17 cellular contexts compared by ENCODE assay signal in genomic region chr3:136279092-136279491, GRCh38. TPM values are rescaled to one million over a fixed set of nuclear protein-coding genes. Genes with fewer than 3 reads are reported as not detected.
DNase-seq lines count a peak whose midpoint lies in the region; ATAC-seq and TF ChIP-seq lines count a peak whose summit lies in the region.
"Had no signal": no experiment of that assay in that cellular context is flagged by ENCODE, and none has a peak within 500 bp of the region (broad histone marks: within the 10 kb centered on the region; RNA-seq: fewer than 3 reads in every experiment).

No MANE protein-coding gene starts in this region.

- H3K4me3 ChIP-seq in adipocyte (ENCODE audit: low read length) (peak overlapping the region; percentile 12), endodermal cell (ENCODE audit: low read length) (peak overlapping the region; percentile 42)
- H3K4me3 ChIP-seq: BLaER1 treated with 17β-estradiol and CSF1 and Interleukin-3, amounts not matched to agents 10 nM and 100 nM had no signal

- H3K9me3 ChIP-seq in adipocyte (ENCODE audit: control insufficient read depth, low read length), result peaks cover 33% of the 10 kb centered on the region
- H3K9me3 ChIP-seq in endodermal cell (ENCODE audit: control insufficient read depth, low read length), result peaks cover 37% of the 10 kb centered on the region

- H3K36me3 ChIP-seq in adipocyte (ENCODE audit: control insufficient read depth, insufficient read depth, low read length, severe bottlenecking) (peaks cover 41% of the 10 kb centered on the region), endodermal cell (ENCODE audit: control insufficient read depth, insufficient read depth, low read length) (peaks cover 21% of the 10 kb centered on the region)

- H3K36me3 Mint-ChIP-seq in activated naive CD8-positive, alpha-beta T cell, result peaks cover 45% of the 10 kb centered on the region
- H3K36me3 Mint-ChIP-seq in activated naive CD8-positive, alpha-beta T cell treated with anti-CD3 and anti-CD28 coated beads for 36 hours, result peaks cover 65% of the 10 kb centered on the region
- peaks cover 46% of the 10 kb centered on the region for H3K36me3 Mint-ChIP-seq in endodermal cell (ENCODE audit: low read depth)

- peaks cover 17% of the 10 kb centered on the region for H3K9me3 Mint-ChIP-seq in activated naive CD8-positive, alpha-beta T cell (ENCODE audit: low read depth)
- peaks cover 18% of the 10 kb centered on the region for H3K9me3 Mint-ChIP-seq in activated naive CD8-positive, alpha-beta T cell treated with anti-CD3 and anti-CD28 coated beads for 36 hours
- peaks cover 37% of the 10 kb centered on the region for H3K9me3 Mint-ChIP-seq in endodermal cell

- peak overlapping the region; percentile 23 for H3K27ac Mint-ChIP-seq in activated naive CD8-positive, alpha-beta T cell
- H3K27ac Mint-ChIP-seq in activated naive CD8-positive, alpha-beta T cell treated with anti-CD3 and anti-CD28 coated beads for 36 hours, result no peak overlapping the region
- no peak overlapping the region for H3K27ac Mint-ChIP-seq in endodermal cell
- H3K27ac Mint-ChIP-seq: B cell; CD4-positive, alpha-beta T cell had no signal

- no peak overlapping the region for H3K27ac ChIP-seq in endodermal cell (ENCODE audit: low read depth, low read length)
- H3K27ac ChIP-seq: BLaER1 treated with 17β-estradiol and CSF1 and Interleukin-3, amounts not matched to agents 10 nM and 100 nM; C4-2B had no signal

- DNase-seq in activated naive CD8-positive, alpha-beta T cell treated with anti-CD3 and anti-CD28 coated beads for 36 hours, result no peak
- DNase-seq in adipocyte (ENCODE audit: low read depth) (no peak), endodermal cell (no peak), iPS-NIHi11 (ENCODE audit: low spot score) (no peak)
- DNase-seq: 8988T; AML-193; Caco-2; Calu3; CD4-positive, alpha-beta T cell; CD8-positive, alpha-beta T cell; DMS79 treated with DMSO at 0.1 percent for 48 hours; GF-D8 had no signal

- H3K27me3 Mint-ChIP-seq in activated naive CD8-positive, alpha-beta T cell, result no peaks in the 10 kb centered on the region
- no peaks in the 10 kb centered on the region for H3K27me3 Mint-ChIP-seq in activated naive CD8-positive, alpha-beta T cell treated with anti-CD3 and anti-CD28 coated beads for 36 hours
- H3K27me3 Mint-ChIP-seq in endodermal cell (ENCODE audit: insufficient read depth), result no peaks in the 10 kb centered on the region
- H3K27me3 Mint-ChIP-seq: B cell; CD4-positive, alpha-beta T cell had no signal

- H3K27me3 ChIP-seq in adipocyte (replicated peaks; ENCODE audit: control insufficient read depth, insufficient read depth, low read length) (no peaks in the 10 kb centered on the region), endodermal cell (ENCODE audit: control insufficient read depth, insufficient read depth, low read length, poor library complexity, severe bottlenecking) (no peaks in the 10 kb centered on the region)
- H3K27me3 ChIP-seq: BLaER1 treated with 17β-estradiol and CSF1 and Interleukin-3, amounts not matched to agents 10 nM and 100 nM had no signal

- no peak for TF ChIP-seq CTCF in endodermal cell (conservative IDR thresholded peaks at IDR 0.05)

- H3K4me3 Mint-ChIP-seq in activated naive CD8-positive, alpha-beta T cell, result no peak overlapping the region
- H3K4me3 Mint-ChIP-seq in activated naive CD8-positive, alpha-beta T cell treated with anti-CD3 and anti-CD28 coated beads for 36 hours, result no peak overlapping the region
- no peak overlapping the region for H3K4me3 Mint-ChIP-seq in endodermal cell
- H3K4me3 Mint-ChIP-seq: B cell; CD4-positive, alpha-beta T cell; CD8-positive, alpha-beta T cell had no signal

- H3K4me1 ChIP-seq in adipocyte (ENCODE audit: control insufficient read depth, insufficient read depth, low read length), result no peaks in the 10 kb centered on the region
- H3K4me1 ChIP-seq in endodermal cell (ENCODE audit: control insufficient read depth, insufficient read depth, low read length), result peaks cover 21% of the 10 kb centered on the region
- H3K4me1 ChIP-seq: Caco-2 had no signal

- ATAC-seq in HG03378 (IDR thresholded peaks at IDR 0.05; ENCODE audit: unreplicated experiment), result no peak
- ATAC-seq: CD8-positive, alpha-beta T cell had no signal

- peaks cover 20% of the 10 kb centered on the region for H3K4me1 Mint-ChIP-seq in activated naive CD8-positive, alpha-beta T cell (ENCODE audit: low read depth)
- peaks cover 12% of the 10 kb centered on the region for H3K4me1 Mint-ChIP-seq in activated naive CD8-positive, alpha-beta T cell treated with anti-CD3 and anti-CD28 coated beads for 36 hours
- peaks cover 36% of the 10 kb centered on the region for H3K4me1 Mint-ChIP-seq in endodermal cell

- H3K9ac ChIP-seq in adipocyte (ENCODE audit: low read length), result no peak overlapping the region
- H3K9ac ChIP-seq in endodermal cell (ENCODE audit: extremely low read depth, low read length, poor library complexity, severe bottlenecking), result no peak overlapping the region
- H3K9ac ChIP-seq: BLaER1 treated with 17β-estradiol and CSF1 and Interleukin-3, amounts not matched to agents 10 nM and 100 nM had no signal

RNA-seq across cellular contexts. Expression of gene PCCB, which starts 29.0 kb away (rescaled TPM):
- 10 to 100 TPM; 58.7 to 59.8 TPM for total RNA-seq in activated naive CD8-positive, alpha-beta T cell treated with anti-CD3 and anti-CD28 coated beads for 36 hours
- 10 to 100 TPM; 54.9 to 65.1 TPM for total RNA-seq in endodermal cell
- polyA plus RNA-seq in endodermal cell (2013, experiment 1 of 2), result 59.9 TPM
- polyA plus RNA-seq in endodermal cell (2013, experiment 2 of 2), result 51.3 TPM
